Comparison of ENCODE assay signal across 25 cellular contexts in genomic region chr12:131688131-131688844, GRCh38. TPM values are rescaled to one million over a fixed set of nuclear protein-coding genes. Genes with fewer than 3 reads are reported as not detected.
DNase-seq lines count a peak whose midpoint lies in the region; ATAC-seq, FAIRE-seq and TF ChIP-seq lines count a peak whose summit lies in the region.
"Had no signal": no experiment of that assay in that cellular context is flagged by ENCODE, and none has a peak within 500 bp of the region (broad histone marks: within the 10 kb centered on the region; RNA-seq: fewer than 3 reads in every experiment).

No MANE protein-coding gene starts in this region.

- no peak for DNase-seq in activated naive CD4-positive, alpha-beta T cell (lab: John Stamatoyannopoulos, UW)
- DNase-seq in HTR-8/SVneo (ENCODE audit: insufficient read length, low spot score) (no peak), endothelial cell (ENCODE audit: low spot score) (no peak), urothelium cell line (ENCODE audit: low spot score) (no peak), amygdala (lab: John Stamatoyannopoulos, UW) (no peak)
- no peak for DNase-seq in stimulated activated naive CD8-positive, alpha-beta T cell treated with anti-CD3 and anti-CD28 coated beads, Interleukin-15, amount 100 ng/mL, for 72 hours
- DNase-seq: ACHN; BE2C; C1 segment of cervical spinal cord; CD4-positive, CD25-positive, alpha-beta regulatory T cell; CD8-positive, alpha-beta memory T cell; COR-L47; DMS 273 treated with DMSO at 0.1 percent for 48 hours; DND-41; EL; GM23248; HCEC 1CT; HFFc6; KBM-7 had no signal

- peaks cover 1% of the 10 kb centered on the region for H3K27me3 Mint-ChIP-seq in activated naive CD4-positive, alpha-beta T cell treated with anti-CD3 and anti-CD28 coated beads, Interleukin-2, amount 50 U/mL, for 24 hours
- peaks cover 5% of the 10 kb centered on the region for H3K27me3 Mint-ChIP-seq in endothelial cell (ENCODE audit: unreplicated experiment)
- H3K27me3 Mint-ChIP-seq in stimulated activated naive CD8-positive, alpha-beta T cell treated with anti-CD3 and anti-CD28 coated beads, Interleukin-15, amount 100 ng/mL, for 72 hours: peaks cover 9% of the 10 kb centered on the region
- H3K27me3 Mint-ChIP-seq: CD4-positive, CD25-positive, alpha-beta regulatory T cell had no signal

- H3K36me3 Mint-ChIP-seq in activated naive CD4-positive, alpha-beta T cell treated with anti-CD3 and anti-CD28 coated beads, Interleukin-2, amount 50 U/mL, for 24 hours: no peaks in the 10 kb centered on the region
- peaks cover 4% of the 10 kb centered on the region for H3K36me3 Mint-ChIP-seq in endothelial cell (ENCODE audit: low read depth, unreplicated experiment)
- H3K36me3 Mint-ChIP-seq: CD4-positive, CD25-positive, alpha-beta regulatory T cell; CD8-positive, alpha-beta memory T cell had no signal

- H3K4me3 Mint-ChIP-seq in activated naive CD4-positive, alpha-beta T cell treated with anti-CD3 and anti-CD28 coated beads, Interleukin-2, amount 50 U/mL, for 24 hours: no peak overlapping the region
- H3K4me3 Mint-ChIP-seq in endothelial cell (ENCODE audit: unreplicated experiment): peak overlapping the region; percentile 34
- H3K4me3 Mint-ChIP-seq in stimulated activated naive CD8-positive, alpha-beta T cell treated with anti-CD3 and anti-CD28 coated beads, Interleukin-15, amount 100 ng/mL, for 72 hours: no peak overlapping the region
- H3K4me3 Mint-ChIP-seq: CD4-positive, CD25-positive, alpha-beta regulatory T cell; CD8-positive, alpha-beta memory T cell; HFFc6 had no signal

- peak overlapping the region; percentile 4 for H3K27ac Mint-ChIP-seq in activated naive CD4-positive, alpha-beta T cell treated with anti-CD3 and anti-CD28 coated beads, Interleukin-2, amount 50 U/mL, for 24 hours
- no peak overlapping the region for H3K27ac Mint-ChIP-seq in endothelial cell (ENCODE audit: unreplicated experiment)
- H3K27ac Mint-ChIP-seq in stimulated activated naive CD8-positive, alpha-beta T cell treated with anti-CD3 and anti-CD28 coated beads, Interleukin-15, amount 100 ng/mL, for 72 hours: no peak overlapping the region
- H3K27ac Mint-ChIP-seq: HFFc6 had no signal

- ATAC-seq in stimulated activated naive CD8-positive, alpha-beta T cell treated with anti-CD3 and anti-CD28 coated beads, Interleukin-15, amount 100 ng/mL, for 72 hours: no peak
- ATAC-seq in HG02623 (IDR thresholded peaks at IDR 0.05; ENCODE audit: unreplicated experiment): no peak
- ATAC-seq: GM12878 had no signal

- FAIRE-seq in HTR-8/SVneo (lab: Jason Lieb, UNC) (peak; percentile 54), urothelium cell line (lab: Jason Lieb, UNC) (peak; percentile 52)
- FAIRE-seq: A204.1, GM12878, GM18507, H54 had no signal

- H3K4me1 Mint-ChIP-seq in activated naive CD4-positive, alpha-beta T cell treated with anti-CD3 and anti-CD28 coated beads, Interleukin-2, amount 50 U/mL, for 24 hours: no peaks in the 10 kb centered on the region
- no peaks in the 10 kb centered on the region for H3K4me1 Mint-ChIP-seq in endothelial cell (ENCODE audit: unreplicated experiment)
- peaks cover 1% of the 10 kb centered on the region for H3K4me1 Mint-ChIP-seq in stimulated activated naive CD8-positive, alpha-beta T cell treated with anti-CD3 and anti-CD28 coated beads, Interleukin-15, amount 100 ng/mL, for 72 hours
- H3K4me1 Mint-ChIP-seq: CD4-positive, CD25-positive, alpha-beta regulatory T cell; CD8-positive, alpha-beta memory T cell had no signal

- no peak for TF ChIP-seq CTCF in endothelial cell (IDR thresholded peaks at IDR 0.05; ENCODE audit: unreplicated experiment)

- H3K9me3 Mint-ChIP-seq in activated naive CD4-positive, alpha-beta T cell treated with anti-CD3 and anti-CD28 coated beads, Interleukin-2, amount 50 U/mL, for 24 hours: no peaks in the 10 kb centered on the region
- H3K9me3 Mint-ChIP-seq in endothelial cell (ENCODE audit: unreplicated experiment): no peaks in the 10 kb centered on the region
- peaks cover 12% of the 10 kb centered on the region in 2 donors for H3K9me3 Mint-ChIP-seq in stimulated activated naive CD8-positive, alpha-beta T cell treated with anti-CD3 and anti-CD28 coated beads, Interleukin-15, amount 100 ng/mL, for 72 hours
- H3K9me3 Mint-ChIP-seq: CD8-positive, alpha-beta memory T cell had no signal

RNA-seq across cellular contexts. Expression of gene SFSWAP, which starts 22.6 kb away (rescaled TPM):
- 56.3 TPM for total RNA-seq in endothelial cell (ENCODE audit: unreplicated experiment)
